19 cellular contexts compared by ENCODE assay signal in genomic region chr20:38405132-38405531, GRCh38. TPM values are rescaled to one million over a fixed set of nuclear protein-coding genes. Genes with fewer than 3 reads are reported as not detected.
DNase-seq lines count a peak whose midpoint lies in the region; FAIRE-seq and TF ChIP-seq lines count a peak whose summit lies in the region.
"Had no signal": no experiment of that assay in that cellular context is flagged by ENCODE, and none has a peak within 500 bp of the region (broad histone marks: within the 10 kb centered on the region; RNA-seq: fewer than 3 reads in every experiment).

No MANE protein-coding gene starts in this region.

- H3K4me3 Mint-ChIP-seq in endodermal cell, result no peak overlapping the region
- H3K4me3 Mint-ChIP-seq: CD4-positive, alpha-beta T cell had no signal

- no peak for FAIRE-seq in urothelium cell line (lab: Jason Lieb, UNC)
- FAIRE-seq: A204.1, D721Med, G401.6, GM12891 had no signal

- H3K27ac ChIP-seq in A673 (ENCODE audit: low read depth, low read length, poor library complexity, severe bottlenecking), result no peak overlapping the region
- H3K27ac ChIP-seq in HEK293 (ENCODE audit: extremely low read depth, low read depth, low read length), result no peak overlapping the region
- H3K27ac ChIP-seq in endodermal cell (ENCODE audit: low read depth, low read length), result no peak overlapping the region
- no peak overlapping the region for H3K27ac ChIP-seq in testis
- H3K27ac ChIP-seq: C4-2B, GM23248, HL-60 had no signal

- no peak for TF ChIP-seq CTCF in A673 (conservative IDR thresholded peaks at IDR 0.05; ENCODE audit: low read depth, low read length)
- TF ChIP-seq CTCF in HEK293 (tag by site-specific recombination; IDR thresholded peaks at IDR 0.05), result no peak
- TF ChIP-seq CTCF in endodermal cell (conservative IDR thresholded peaks at IDR 0.05), result no peak
- no peak for TF ChIP-seq CTCF in testis (IDR thresholded peaks at IDR 0.05)

- H3K9ac ChIP-seq in endodermal cell (ENCODE audit: extremely low read depth, low read length, poor library complexity, severe bottlenecking), result no peak overlapping the region
- H3K9ac ChIP-seq: GM23248 had no signal

- peak; percentile 20 for DNase-seq in A673 (ENCODE audit: low spot score)
- peak; percentile 34 for DNase-seq in endodermal cell
- peak; percentile 30 for DNase-seq in testis
- DNase-seq in urothelium cell line (ENCODE audit: low spot score), result no peak
- DNase-seq in NCI-H524 (lab: John Stamatoyannopoulos, UW), result no peak
- DNase-seq: AML-193; CD4-positive, alpha-beta T cell; GM23248 had no signal

- no peaks in the 10 kb centered on the region for H3K36me3 ChIP-seq in A673 (ENCODE audit: insufficient read depth, low read length, poor library complexity, severe bottlenecking)
- no peaks in the 10 kb centered on the region; a peak in 1 of 3 replicates for H3K36me3 ChIP-seq in HEK293 (ENCODE audit: control insufficient read depth in 2 of 2, insufficient read depth in 1 of 2, low read length in 2 of 2)
- H3K36me3 ChIP-seq in endodermal cell (ENCODE audit: control insufficient read depth, insufficient read depth, low read length), result peaks cover under 1% of the 10 kb centered on the region
- no peaks in the 10 kb centered on the region for H3K36me3 ChIP-seq in testis (ENCODE audit: low read depth, missing control alignments)

- no peak overlapping the region for H3K27ac Mint-ChIP-seq in endodermal cell
- H3K27ac Mint-ChIP-seq: CD4-positive, alpha-beta T cell had no signal

- no peaks in the 10 kb centered on the region for H3K9me3 ChIP-seq in A673 (ENCODE audit: low read depth, low read length, poor library complexity, severe bottlenecking)
- no peaks in the 10 kb centered on the region for H3K9me3 ChIP-seq in HEK293 (ENCODE audit: control insufficient read depth, insufficient read depth, low read depth, low read length)
- peaks cover 27% of the 10 kb centered on the region for H3K9me3 ChIP-seq in endodermal cell (ENCODE audit: control insufficient read depth, low read length)
- H3K9me3 ChIP-seq in testis, result no peaks in the 10 kb centered on the region
- H3K9me3 ChIP-seq: HAP-1 had no signal

- H3K4me1 Mint-ChIP-seq in endodermal cell, result no peaks in the 10 kb centered on the region

- CTCF ChIA-PET in A673 (lab: Charles Lee), result no interaction called here
- CTCF ChIA-PET in HEK293 (lab: Yijun Ruan, JAX), result interaction anchor here (0.6 to 5.2 kb wide), 2 partner anchors 67 to 141 kb away, joined by 3 to 37 read pairs; no protein-coding TSS in a partner anchor

- H3K4me1 ChIP-seq in A673 (ENCODE audit: insufficient read depth, low read length, poor library complexity, severe bottlenecking) (peaks cover 4% of the 10 kb centered on the region), HEK293 (ENCODE audit: control insufficient read depth, insufficient read depth, low read length) (no peaks in the 10 kb centered on the region), endodermal cell (ENCODE audit: control insufficient read depth, insufficient read depth, low read length) (no peaks in the 10 kb centered on the region), testis (no peaks in the 10 kb centered on the region)
- H3K4me1 ChIP-seq: HAP-1 had no signal

- H3K4me3 ChIP-seq in A673 (ENCODE audit: low read depth, low read length, poor library complexity, severe bottlenecking), result no peak overlapping the region
- H3K4me3 ChIP-seq in HEK293 (ENCODE audit: low read depth, low read length), result no peak overlapping the region
- no peak overlapping the region for H3K4me3 ChIP-seq in endodermal cell (ENCODE audit: low read length)
- H3K4me3 ChIP-seq in testis, result no peak overlapping the region
- H3K4me3 ChIP-seq: GM23248, HAP-1 had no signal

- peaks cover 42% of the 10 kb centered on the region for H3K9me3 Mint-ChIP-seq in endodermal cell

- H3K27me3 ChIP-seq in A673 (replicated peaks; ENCODE audit: insufficient read depth, low read depth, low read length, poor library complexity) (no peaks in the 10 kb centered on the region), endodermal cell (ENCODE audit: control insufficient read depth, insufficient read depth, low read length, poor library complexity, severe bottlenecking) (no peaks in the 10 kb centered on the region), testis (no peaks in the 10 kb centered on the region)

- WGBS in endodermal cell (ENCODE audit: insufficient coverage in 1 of 2, insufficient read length in 1 of 2), 2 experiments, result 98 to 100% methylated on average over 1 to 2 of the region's 2 CpGs
- 80 to 90% methylated on average over 2 of the region's 2 CpGs for WGBS in testis, 2 donors

- peaks cover 25% of the 10 kb centered on the region for H3K36me3 Mint-ChIP-seq in endodermal cell (ENCODE audit: low read depth)

- no TSS peak for BruUV-seq in A673 (replicated peaks; lab: Mats Ljungman, UMichigan)

- intact Hi-C loops in A673 (cut with micrococcal nuclease; ENCODE audit: unreplicated experiment), result loop anchor here (10.0 kb wide), 1 partner anchor 840 kb away; no protein-coding TSS in a partner anchor
- intact Hi-C loops in testis (cut with DNase I; ENCODE audit: low total_unique reads), result no loop called here

- no peaks in the 10 kb centered on the region for H3K27me3 Mint-ChIP-seq in endodermal cell (ENCODE audit: insufficient read depth)

- no peak for TF ChIP-seq POLR2A in testis (IDR thresholded peaks at IDR 0.05)

- POLR2A ChIA-PET in A673 (lab: Charles Lee; ENCODE audit: low non-redundant PET) (no interaction called here), HEK293 (lab: Yijun Ruan, JAX) (interaction anchor here (1.1 kb wide), 1 partner anchor 13 kb away, joined by 3 read pairs; no protein-coding TSS in a partner anchor)

TF ChIP-seq in HEK293, 187 proteins besides CTCF, POLR2A, EP300 and RAD21:
- TF ChIP-seq ZNF585B (tag by site-specific recombination; IDR thresholded peaks at IDR 0.05) (no peak), ZBTB17 (tag by site-specific recombination; IDR thresholded peaks at IDR 0.05) (peak; percentile 69), ZNF184 (tag by site-specific recombination; IDR thresholded peaks at IDR 0.05) (no peak)

RNA-seq across cellular contexts. Expression of gene SNHG17, which starts 30.0 kb away (rescaled TPM):
- total RNA-seq in A673 (2021) (91.4 and 105 TPM in 2 replicates), endodermal cell (10 to 100 TPM; 36.7 to 45.9 TPM), testis (10 to 100 TPM; 16.3 to 26.9 TPM)
- 76.2 TPM for polyA plus RNA-seq in endodermal cell (2013, experiment 1 of 2)
- polyA plus RNA-seq in endodermal cell (2013, experiment 2 of 2), result 60.8 TPM
- polyA plus RNA-seq in testis (ENCODE audit: insufficient read depth, low read depth, low replicate concordance), result 17.8 TPM

RNA-seq across cellular contexts. Expression of gene LBP, which starts 58.9 kb away (rescaled TPM):
- total RNA-seq in A673 (2021), result not detected in 2 replicates
- total RNA-seq in endodermal cell, result under 1 TPM in 1 of 2 donors, not detected in 1; 0.18 TPM
- not detected for polyA plus RNA-seq in endodermal cell (2013, experiment 1 of 2)
- polyA plus RNA-seq in endodermal cell (2013, experiment 2 of 2), result not detected
- 1 to 10 TPM in 1 of 2 donors, under 1 TPM in 1; 0.87 to 1.2 TPM for total RNA-seq in testis
- polyA plus RNA-seq in testis (ENCODE audit: insufficient read depth, low read depth, low replicate concordance), result 1.3 TPM
- total RNA-seq: Caco-2; CD4-positive, alpha-beta T cell; GM23248; HT1080 had no signal
- polyA plus RNA-seq: GM23248, IgD-negative memory B cell had no signal

Comparison
In these comparisons a context has a peak if more than half of its experiments do, and no peak if none do; other contexts are left out.
1. DNase-seq: peak in A673 (single experiment), endodermal cell (single experiment) and testis (single experiment); none in urothelium cell line (single experiment) and NCI-H524 (0 of 2).